In the genomic region with DNA sequence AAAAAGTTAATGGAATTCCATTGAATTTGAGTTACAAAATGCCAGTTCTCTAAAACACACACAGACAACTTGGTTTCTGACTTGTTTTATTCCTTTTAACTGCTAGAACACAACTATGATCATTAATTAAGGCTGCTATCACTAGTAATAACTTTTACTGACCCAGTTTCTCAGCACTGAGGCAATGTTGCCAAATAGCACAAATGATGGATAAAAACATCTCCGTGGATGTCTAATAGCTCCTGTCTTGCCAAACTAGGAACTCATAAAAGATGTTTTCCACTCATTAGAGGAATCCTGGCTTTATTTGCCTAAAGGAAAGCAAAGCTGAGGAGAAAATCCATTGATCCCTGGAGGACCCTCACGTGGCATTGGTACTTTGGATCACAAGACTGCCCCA, we compare ENCODE assay signal across 16 cellular contexts.
"Had no signal": no experiment of that assay in that cellular context is flagged by ENCODE, and none has a peak within 500 bp of the region (broad histone marks: within the 10 kb centered on the region; RNA-seq: fewer than 3 reads in every experiment).

No MANE protein-coding gene starts in this region.

- H3K4me3 ChIP-seq: ascending aorta, heart right ventricle, lower lobe of right lung, mucosa of descending colon, prostate gland, thoracic aorta, upper lobe of right lung had no signal

- H3K27me3 Mint-ChIP-seq: stimulated activated memory B cell treated with anti-CD40 and anti-IgM and Interleukin-4, amounts not matched to agents 10 μg/mL and 1 μg/mL and 100 μg/mL, for 72 hours; T-cell had no signal

- H3K27ac Mint-ChIP-seq: activated CD8-positive, alpha-beta T cell treated with anti-CD3 and anti-CD28 coated beads, Interleukin-2, amount 10 ng/mL, durations not matched to agents 7 days and 5 days; activated T-helper 1 cell treated with anti-CD3 and anti-CD28 coated beads, Interleukin-12 subunit alpha, Interleukin-12 subunit beta, Interleukin-2, Interleukin-4 antibody, amounts not matched to agents 30 ng/mL and 10 ng/mL and 1 ng/mL, durations not matched to agents 14 hours and 24 hours and 36 hours; endodermal cell; stimulated activated memory B cell treated with anti-CD40 and anti-IgM and Interleukin-4, amounts not matched to agents 10 μg/mL and 1 μg/mL and 100 μg/mL, for 72 hours had no signal

- H3K4me1 ChIP-seq: ascending aorta, lower lobe of right lung, prostate gland, upper lobe of right lung had no signal

- H3K36me3 ChIP-seq: prostate gland, thoracic aorta, upper lobe of right lung had no signal

- H3K4me3 Mint-ChIP-seq: activated CD8-positive, alpha-beta T cell treated with anti-CD3 and anti-CD28 coated beads, Interleukin-2, amount 10 ng/mL, durations not matched to agents 7 days and 5 days; activated T-helper 1 cell treated with anti-CD3 and anti-CD28 coated beads, Interleukin-12 subunit alpha, Interleukin-12 subunit beta, Interleukin-2, Interleukin-4 antibody, amounts not matched to agents 30 ng/mL and 10 ng/mL and 1 ng/mL, durations not matched to agents 14 hours and 24 hours and 36 hours; endodermal cell; stimulated activated memory B cell treated with anti-CD40 and anti-IgM and Interleukin-4, amounts not matched to agents 10 μg/mL and 1 μg/mL and 100 μg/mL, for 72 hours; T-cell had no signal

- H3K27me3 ChIP-seq: ascending aorta, brain microvascular endothelial cell, heart right ventricle, upper lobe of right lung had no signal

- DNase-seq: activated CD4-positive, alpha-beta T cell treated with anti-CD3 and anti-CD28 coated beads for 1 hour; activated CD4-positive, alpha-beta T cell treated with anti-CD3 and anti-CD28 coated beads, Interleukin-2, amount 50 U/mL, for 1 hour; activated gamma-delta T cell; lower lobe of right lung; upper lobe of right lung had no signal

- H3K4me1 Mint-ChIP-seq: endodermal cell had no signal

- H3K9me3 ChIP-seq: ascending aorta, lower lobe of right lung, mucosa of descending colon, prostate gland, thoracic aorta, upper lobe of right lung had no signal

- H3K27ac ChIP-seq: ascending aorta, brain microvascular endothelial cell, lower lobe of right lung, prostate gland, thoracic aorta, upper lobe of right lung had no signal
